ENCODE assay signal across 2 cellular contexts in the genomic region with DNA sequence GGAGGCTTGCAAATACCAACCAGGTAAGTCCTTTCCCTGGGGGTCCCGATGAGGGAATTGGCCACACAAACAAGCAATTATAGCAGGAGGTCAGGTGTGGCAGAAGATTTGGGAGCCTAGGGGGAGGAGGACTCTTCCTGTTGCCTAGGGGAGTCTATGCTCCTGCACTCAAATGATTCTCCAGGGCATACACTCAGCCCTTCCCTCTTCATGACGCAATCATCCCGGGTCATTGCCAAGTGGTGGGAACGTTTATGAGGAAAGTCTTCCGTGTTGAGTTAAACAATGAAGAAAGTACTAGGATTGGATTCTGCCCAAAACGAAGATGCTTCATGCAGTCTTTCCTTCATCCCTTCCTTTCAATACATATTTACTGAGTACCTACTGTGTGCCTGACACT.
TF ChIP-seq lines count a peak whose summit lies in the region.

No MANE protein-coding gene starts in this region.

TF ChIP-seq in IMR-90, 13 proteins besides CTCF, POLR2A, EP300 and RAD21:
- TF ChIP-seq, protein P1, sequence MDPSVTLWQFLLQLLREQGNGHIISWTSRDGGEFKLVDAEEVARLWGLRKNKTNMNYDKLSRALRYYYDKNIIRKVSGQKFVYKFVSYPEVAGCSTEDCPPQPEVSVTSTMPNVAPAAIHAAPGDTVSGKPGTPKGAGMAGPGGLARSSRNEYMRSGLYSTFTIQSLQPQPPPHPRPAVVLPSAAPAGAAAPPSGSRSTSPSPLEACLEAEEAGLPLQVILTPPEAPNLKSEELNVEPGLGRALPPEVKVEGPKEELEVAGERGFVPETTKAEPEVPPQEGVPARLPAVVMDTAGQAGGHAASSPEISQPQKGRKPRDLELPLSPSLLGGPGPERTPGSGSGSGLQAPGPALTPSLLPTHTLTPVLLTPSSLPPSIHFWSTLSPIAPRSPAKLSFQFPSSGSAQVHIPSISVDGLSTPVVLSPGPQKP (IDR thresholded peaks at IDR 0.05; ENCODE audit: borderline replicate concordance, low read depth, low read length) = no peak
- TF ChIP-seq CEBPB (IDR thresholded peaks at IDR 0.05; ENCODE audit: low read depth, low read length) = 0 out of 2 replicates have a peak, but pooled peaks have one; percentile 39

TF ChIP-seq in HepG2, 621 proteins besides CTCF, POLR2A, EP300 and RAD21:
- TF ChIP-seq, protein P2, sequence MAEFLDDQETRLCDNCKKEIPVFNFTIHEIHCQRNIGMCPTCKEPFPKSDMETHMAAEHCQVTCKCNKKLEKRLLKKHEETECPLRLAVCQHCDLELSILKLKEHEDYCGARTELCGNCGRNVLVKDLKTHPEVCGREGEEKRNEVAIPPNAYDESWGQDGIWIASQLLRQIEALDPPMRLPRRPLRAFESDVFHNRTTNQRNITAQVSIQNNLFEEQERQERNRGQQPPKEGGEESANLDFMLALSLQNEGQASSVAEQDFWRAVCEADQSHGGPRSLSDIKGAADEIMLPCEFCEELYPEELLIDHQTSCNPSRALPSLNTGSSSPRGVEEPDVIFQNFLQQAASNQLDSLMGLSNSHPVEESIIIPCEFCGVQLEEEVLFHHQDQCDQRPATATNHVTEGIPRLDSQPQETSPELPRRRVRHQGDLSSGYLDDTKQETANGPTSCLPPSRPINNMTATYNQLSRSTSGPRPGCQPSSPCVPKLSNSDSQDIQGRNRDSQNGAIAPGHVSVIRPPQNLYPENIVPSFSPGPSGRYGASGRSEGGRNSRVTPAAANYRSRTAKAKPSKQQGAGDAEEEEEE (CRISPR knock-in tag; IDR thresholded peaks at IDR 0.05; ENCODE audit: borderline replicate concordance) = no peak
- TF ChIP-seq ATF7 (IDR thresholded peaks at IDR 0.05) (peak; percentile 57), ATF7 (CRISPR knock-in tag; IDR thresholded peaks at IDR 0.05) (no peak), CEBPG (CRISPR knock-in tag; IDR thresholded peaks at IDR 0.05) (peak; percentile 35; the same call in 1 of the 2 replicates), TIGD3 (CRISPR knock-in tag; IDR thresholded peaks at IDR 0.05; ENCODE audit: borderline replicate concordance) (no peak), ATF4 (CRISPR knock-in tag; IDR thresholded peaks at IDR 0.05) (peak in 1 of 2 experiments; percentile 82; a peak in 2 of 4 replicates), CEBPB (IDR thresholded peaks at IDR 0.05; ENCODE audit: borderline replicate concordance, low read depth, low read length) (peak; percentile 85)
